Comparison of ENCODE assay signal across 14 cellular contexts in the genomic region with DNA sequence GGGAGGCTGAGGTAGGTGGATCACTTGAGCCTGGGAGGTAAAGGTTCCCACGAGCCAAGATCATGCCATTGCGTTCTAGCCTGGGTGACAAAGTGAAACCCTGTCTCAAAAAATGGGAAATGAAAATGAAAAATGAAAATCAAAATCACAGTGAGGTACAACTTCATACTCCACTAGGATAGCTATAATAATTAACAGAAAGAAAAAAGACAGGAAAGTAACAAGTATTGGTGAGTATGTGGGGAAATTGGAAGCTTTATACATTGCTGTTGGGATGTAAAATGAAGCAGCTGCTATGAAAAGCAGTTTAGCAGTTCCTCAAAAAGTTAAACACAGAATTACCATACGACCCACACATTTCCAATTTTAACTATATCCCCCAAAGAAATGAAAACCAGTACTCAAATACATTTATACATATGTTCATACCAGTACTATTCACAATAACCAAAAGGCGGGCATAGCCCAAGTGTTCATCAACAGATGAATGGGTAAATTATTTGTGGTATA. TPM values are rescaled to one million over a fixed set of nuclear protein-coding genes. Genes with fewer than 3 reads are reported as not detected.
DNase-seq lines count a peak whose midpoint lies in the region; ATAC-seq lines count a peak whose summit lies in the region.
"Had no signal": no experiment of that assay in that cellular context is flagged by ENCODE, and none has a peak within 500 bp of the region (broad histone marks: within the 10 kb centered on the region; RNA-seq: fewer than 3 reads in every experiment).

No MANE protein-coding gene starts in this region.

- intact Hi-C loops in head of caudate nucleus (cut with DNase I): no loop called here

- peak overlapping the region; percentile 52 for H3K27ac Mint-ChIP-seq in memory B cell
- H3K27ac Mint-ChIP-seq: activated CD8-positive, alpha-beta T cell treated with anti-CD3 and anti-CD28 coated beads, Interleukin-2, amount 10 ng/mL, durations not matched to agents 7 days and 5 days; T-helper 2 cell treated with Interferon-gamma antibody and Interleukin-4, amounts not matched to agents 5 μg/mL and 100 μg/mL, for 36 hours had no signal

- peak overlapping the region; percentile 63 for H3K4me3 Mint-ChIP-seq in memory B cell
- H3K4me3 Mint-ChIP-seq: activated CD8-positive, alpha-beta T cell treated with anti-CD3 and anti-CD28 coated beads, Interleukin-2, amount 10 ng/mL, durations not matched to agents 7 days and 5 days; T-helper 2 cell treated with Interferon-gamma antibody and Interleukin-4, amounts not matched to agents 5 μg/mL and 100 μg/mL, for 36 hours had no signal

- no peaks in the 10 kb centered on the region for H3K27me3 Mint-ChIP-seq in memory B cell
- H3K27me3 Mint-ChIP-seq: naive thymus-derived CD8-positive, alpha-beta T cell had no signal

- DNase-seq in memory B cell (ENCODE audit: low spot score in 2 of 2): no peak
- no peak for DNase-seq in cerebellum (ENCODE audit: low spot score)
- DNase-seq in head of caudate nucleus: no peak
- no peak for DNase-seq in kidney tubule cell (ENCODE audit: low spot score)
- DNase-seq in NCI-H1436 treated with DMSO at 0.1 percent for 48 hours (lab: John Stamatoyannopoulos, UW): no peak
- DNase-seq: activated CD8-positive, alpha-beta T cell treated with anti-CD3 and anti-CD28 coated beads, Interleukin-2, amount 10 ng/mL, durations not matched to agents 7 days and 5 days; left cardiac atrium; naive thymus-derived CD8-positive, alpha-beta T cell; NCI-H1105; testis had no signal

- ATAC-seq in GM18868 (IDR thresholded peaks at IDR 0.05; ENCODE audit: unreplicated experiment) (peak; percentile 61), GM21723 (IDR thresholded peaks at IDR 0.05; ENCODE audit: unreplicated experiment) (peak; percentile 58), HG03159 (IDR thresholded peaks at IDR 0.05; ENCODE audit: unreplicated experiment) (peak; percentile 46), memory B cell (ENCODE audit: low read depth) (peak; percentile 85)
- ATAC-seq: activated CD8-positive, alpha-beta T cell treated with anti-CD3 and anti-CD28 coated beads, Interleukin-2, amount 10 ng/mL, durations not matched to agents 7 days and 5 days; left cardiac atrium; naive thymus-derived CD8-positive, alpha-beta T cell had no signal

- no peaks in the 10 kb centered on the region for H3K9me3 Mint-ChIP-seq in memory B cell
- H3K9me3 Mint-ChIP-seq: naive thymus-derived CD8-positive, alpha-beta T cell; T-helper 2 cell treated with Interferon-gamma antibody and Interleukin-4, amounts not matched to agents 5 μg/mL and 100 μg/mL, for 36 hours had no signal

- peaks cover 5% of the 10 kb centered on the region for H3K36me3 Mint-ChIP-seq in memory B cell

- peaks cover 40% of the 10 kb centered on the region for H3K4me1 Mint-ChIP-seq in memory B cell

RNA-seq across cellular contexts. Expression of a gene that starts 22.2 kb away (rescaled TPM):
- total RNA-seq in cerebellum: 20.1 TPM
